Comparison of ENCODE assay signal across 23 cellular contexts in genomic region chr20:62400021-62400420, GRCh38. TPM values are rescaled to one million over a fixed set of nuclear protein-coding genes. Genes with fewer than 3 reads are reported as not detected.
DNase-seq lines count a peak whose midpoint lies in the region; ATAC-seq, FAIRE-seq and TF ChIP-seq lines count a peak whose summit lies in the region.
"Had no signal": no experiment of that assay in that cellular context is flagged by ENCODE, and none has a peak within 500 bp of the region (broad histone marks: within the 10 kb centered on the region; RNA-seq: fewer than 3 reads in every experiment).

No MANE protein-coding gene starts in this region.

- POLR2A ChIA-PET in HepG2 (lab: Yijun Ruan, JAX) = interaction anchor here (0.9 to 2.6 kb wide), 3 partner anchors 9 to 14 kb away, joined by 3 to 9 read pairs (median 3); partner anchors contain the start of gene RPS21

- H3K4me3 ChIP-seq in HepG2 (replicated peaks in 1 of 3; ENCODE audit: insufficient read depth in 1 of 3, low read depth in 2 of 3, low read length in 3 of 3) (no peak overlapping the region), right lobe of liver (no peak overlapping the region), aorta (ENCODE audit: low read length in 2 of 2) (no peak overlapping the region)
- H3K4me3 ChIP-seq: GM12878, GM23338, SK-N-MC had no signal

- no peak for TF ChIP-seq EP300 in HepG2 (IDR thresholded peaks at IDR 0.05; ENCODE audit: low read depth in 2 of 2, low read length in 2 of 2)
- no peak for TF ChIP-seq EP300 in HepG2 (CRISPR knock-in tag; IDR thresholded peaks at IDR 0.05; ENCODE audit: borderline replicate concordance)

- FAIRE-seq in HepG2 (lab: Jason Lieb, UNC) (no peak), HTR-8/SVneo (lab: Jason Lieb, UNC) (peak; percentile 68)
- FAIRE-seq: GM12878 had no signal

- no peak for TF ChIP-seq CTCF in HepG2 (CRISPR knock-in tag; IDR thresholded peaks at IDR 0.05)
- no peak for TF ChIP-seq CTCF in right lobe of liver (IDR thresholded peaks at IDR 0.05)

- H3K27me3 ChIP-seq in HepG2 (ENCODE audit: control insufficient read depth in 1 of 2, insufficient read depth in 2 of 2, low read length in 2 of 2) = no peaks in the 10 kb centered on the region
- H3K27me3 ChIP-seq in right lobe of liver = no peaks in the 10 kb centered on the region
- no peaks in the 10 kb centered on the region for H3K27me3 ChIP-seq in aorta (ENCODE audit: control insufficient read depth in 1 of 2, insufficient read depth in 2 of 2, low read length in 1 of 2)

- TF ChIP-seq RAD21 in HepG2 (CRISPR knock-in tag; IDR thresholded peaks at IDR 0.05) = no peak

- no peak overlapping the region for H3K9ac ChIP-seq in HepG2 (ENCODE audit: insufficient read depth, low read depth, low read length)
- H3K9ac ChIP-seq: KMS-11 had no signal

- no peak overlapping the region for H3K4me3 Mint-ChIP-seq in stimulated activated effector memory CD8-positive, alpha-beta T cell treated with anti-CD3 and anti-CD28 coated beads, Interleukin-12 subunit alpha, Interleukin-12 subunit beta, amount 100 ng/mL, for 72 hours
- H3K4me3 Mint-ChIP-seq: GM23338 had no signal

- H3K4me1 ChIP-seq in HepG2 (ENCODE audit: insufficient read depth, low read length) (peaks cover 13% of the 10 kb centered on the region), right lobe of liver (no peaks in the 10 kb centered on the region), aorta (ENCODE audit: control insufficient read depth in 1 of 2, insufficient read depth in 2 of 2, low read length in 2 of 2) (no peaks in the 10 kb centered on the region)

- DNase-seq in HepG2 (ENCODE audit: low spot score) (no peak), right lobe of liver (no peak), HTR-8/SVneo (ENCODE audit: insufficient read length, low spot score) (no peak), NCI-H774 (lab: John Stamatoyannopoulos, UW) (peak; percentile 35), aorta (no peak)
- DNase-seq in stimulated activated effector memory CD8-positive, alpha-beta T cell treated with anti-CD3 and anti-CD28 coated beads, Interleukin-12 subunit alpha, Interleukin-12 subunit beta, amount 100 ng/mL, for 72 hours (ENCODE audit: low spot score in 2 of 2) = no peak
- DNase-seq: C1 segment of cervical spinal cord, DMS79, NCI-H1092, NCI-H2107, NCI-H69, OCI-M1, RPMI8226, T-helper 1 cell had no signal

- H3K27ac ChIP-seq in HepG2 (ENCODE audit: extremely low read length, insufficient read depth, low read length) = no peak overlapping the region
- H3K27ac ChIP-seq in right lobe of liver = no peak overlapping the region
- H3K27ac ChIP-seq in aorta (ENCODE audit: low read depth in 1 of 2, low read length in 2 of 2) = no peak overlapping the region
- H3K27ac ChIP-seq: KMS-11, SK-N-MC, VCaP had no signal

- H3K4me2 ChIP-seq in HepG2 (ENCODE audit: low read depth, low read length) = no peak overlapping the region
- H3K4me2 ChIP-seq: GM23338, KMS-11 had no signal

- no peaks in the 10 kb centered on the region for H3K9me3 ChIP-seq in HepG2 (ENCODE audit: low read length)
- H3K9me3 ChIP-seq in right lobe of liver = no peaks in the 10 kb centered on the region
- H3K9me3 ChIP-seq in aorta (ENCODE audit: control insufficient read depth, low read length) = no peaks in the 10 kb centered on the region

- H4K20me1 ChIP-seq in HepG2 (ENCODE audit: insufficient read depth, low read length) = no peaks in the 10 kb centered on the region; the same call in 1 of the 2 replicates

- 89% methylated on average over 7 of the region's 7 CpGs for WGBS in HepG2 (ENCODE audit: low lambda C conversion rate)
- 75% methylated on average over 2 of the region's 7 CpGs for WGBS in right lobe of liver (ENCODE audit: insufficient coverage, low coverage, low lambda C conversion rate, missing lambda C conversion rate)
- WGBS in aorta, 2 donors = 81 to 83% methylated on average over 7 of the region's 7 CpGs

- TF ChIP-seq POLR2A in HepG2 (IDR thresholded peaks at IDR 0.05; ENCODE audit: insufficient read depth in 1 of 2, low read depth in 2 of 2, low read length in 2 of 2) (no peak), right lobe of liver (IDR thresholded peaks at IDR 0.05) (no peak)

- H3K27ac Mint-ChIP-seq in stimulated activated effector memory CD8-positive, alpha-beta T cell treated with anti-CD3 and anti-CD28 coated beads, Interleukin-12 subunit alpha, Interleukin-12 subunit beta, amount 100 ng/mL, for 72 hours = peak overlapping the region; percentile 79
- H3K27ac Mint-ChIP-seq: GM23338 had no signal

- H3K79me2 ChIP-seq in HepG2 (ENCODE audit: insufficient read depth, low read length) = peaks cover 2% of the 10 kb centered on the region

- intact Hi-C loops in HepG2 (cut with micrococcal nuclease; ENCODE audit: unreplicated experiment) (no loop called here), right lobe of liver (cut with DNase I) (no loop called here), aorta (cut with DNase I) (loop anchor here in 1 of 2 donors (10.0 kb wide), 1 partner anchor 225 kb away; no protein-coding TSS in a partner anchor)

- CTCF ChIA-PET in HepG2 (lab: Yijun Ruan, JAX; ENCODE audit: low intra/inter-chr PET ratio, low total read pairs) = no interaction called here

- peaks cover 2 to 19% of the 10 kb centered on the region in 2 experiments; a peak in 3 of 5 replicates for H3K36me3 ChIP-seq in HepG2 (replicated peaks in 1 of 2; ENCODE audit: control insufficient read depth in 1 of 2, insufficient read depth in 2 of 2, low read length in 2 of 2)
- no peaks in the 10 kb centered on the region for H3K36me3 ChIP-seq in right lobe of liver
- no peaks in the 10 kb centered on the region for H3K36me3 ChIP-seq in aorta (ENCODE audit: control insufficient read depth in 1 of 2, insufficient read depth in 2 of 2, low read length in 1 of 2)

- H3K4me1 Mint-ChIP-seq in stimulated activated effector memory CD8-positive, alpha-beta T cell treated with anti-CD3 and anti-CD28 coated beads, Interleukin-12 subunit alpha, Interleukin-12 subunit beta, amount 100 ng/mL, for 72 hours = peaks cover 26% of the 10 kb centered on the region

- in situ Hi-C loops in HepG2 (cut with HindIII; ENCODE audit: extremely low pct_ligation_motif_present, low pct_unique_long_range_greater_than_20kb) = no loop called here

- BruUV-seq in HepG2 (replicated peaks; lab: Mats Ljungman, UMichigan) = no TSS peak

- no peaks in the 10 kb centered on the region for H3K9me3 Mint-ChIP-seq in stimulated activated effector memory CD8-positive, alpha-beta T cell treated with anti-CD3 and anti-CD28 coated beads, Interleukin-12 subunit alpha, Interleukin-12 subunit beta, amount 100 ng/mL, for 72 hours

- ATAC-seq in HepG2 (no peak), right lobe of liver (no peak), HG02798 (IDR thresholded peaks at IDR 0.05; ENCODE audit: poor library complexity, unreplicated experiment) (no peak), GM18517 (IDR thresholded peaks at IDR 0.05; ENCODE audit: unreplicated experiment) (no peak), aorta (ENCODE audit: low FRiP score) (no peak)
- no peak for ATAC-seq in stimulated activated effector memory CD8-positive, alpha-beta T cell treated with anti-CD3 and anti-CD28 coated beads, Interleukin-12 subunit alpha, Interleukin-12 subunit beta, amount 100 ng/mL, for 72 hours
- ATAC-seq: GM12878, GM23338 had no signal

- peaks cover 13% of the 10 kb centered on the region for H3K36me3 Mint-ChIP-seq in stimulated activated effector memory CD8-positive, alpha-beta T cell treated with anti-CD3 and anti-CD28 coated beads, Interleukin-12 subunit alpha, Interleukin-12 subunit beta, amount 100 ng/mL, for 72 hours

- no peak overlapping the region for H2AFZ ChIP-seq in HepG2 (ENCODE audit: low read length)
- H2AFZ ChIP-seq: GM23338 had no signal

RNA-seq across cellular contexts. Expression of gene CABLES2, which starts 7.1 kb away (rescaled TPM):
- total RNA-seq in HepG2 (2016; rRNA removed; fragmentation: Illumina TruSeq; extraction: Trizol) (9.7 and 10.2 TPM in 2 replicates), right lobe of liver (1 to 10 TPM; 1.4 to 2.9 (median 2.5) TPM), aorta (1 to 10 TPM; 3.0 to 4.2 TPM)
- total RNA-seq in HepG2 (2016; cell fraction: cytosol; rRNA removed; fragmentation: Illumina TruSeq; extraction: Trizol; ENCODE audit: low read depth) = 3.4 and 4.0 TPM in 2 replicates
- 9.2 and 9.3 TPM in 2 replicates for total RNA-seq in HepG2 (2016; cell fraction: insoluble cytoplasmic fraction; rRNA removed; fragmentation: Illumina TruSeq; extraction: Trizol)
- 13.2 and 14.3 TPM in 2 replicates for total RNA-seq in HepG2 (2016; cell fraction: membrane; rRNA removed; fragmentation: Illumina TruSeq; extraction: Trizol)
- 5.6 and 7.3 TPM in 2 replicates for total RNA-seq in HepG2 (2016; cell fraction: nucleus; rRNA removed; fragmentation: Illumina TruSeq; extraction: Trizol)
- polyA plus RNA-seq in HepG2 (2011; rRNA removed) (5.2 and 5.9 TPM in 2 replicates), aorta (1 to 10 TPM; 1.8 to 2.1 TPM)
- polyA plus RNA-seq in HepG2 (2011; cell fraction: cytosol; rRNA removed) = 4.8 and 5.4 TPM in 2 replicates
- 6.8 and 7.6 TPM in 2 replicates for polyA plus RNA-seq in HepG2 (2011; cell fraction: nucleus; rRNA removed)
- polyA plus RNA-seq in HepG2 (2012) = 4.7 and 5.4 TPM in 2 replicates
- 7.5 and 8.3 TPM in 2 replicates for polyA plus RNA-seq in HepG2 (2016; cell fraction: cytosol; fragmentation: Illumina TruSeq; extraction: Trizol; ENCODE audit: low read depth)
- polyA plus RNA-seq in HepG2 (2016; cell fraction: insoluble cytoplasmic fraction; fragmentation: Illumina TruSeq; extraction: Trizol; ENCODE audit: low read depth) = 20.6 and 26.7 TPM in 2 replicates
- polyA plus RNA-seq in HepG2 (2016; cell fraction: membrane; fragmentation: Illumina TruSeq; extraction: Trizol; ENCODE audit: low read depth) = 20.0 and 22.1 TPM in 2 replicates
- 18.8 and 19.3 TPM in 2 replicates for polyA plus RNA-seq in HepG2 (2016; cell fraction: nucleus; fragmentation: Illumina TruSeq; extraction: Trizol; ENCODE audit: insufficient read depth, low read depth)
- 5.3 and 6.3 TPM in 2 replicates for polyA minus RNA-seq in HepG2 (2011; rRNA and poly(A)+ RNA removed; ENCODE audit: low replicate concordance)
- polyA minus RNA-seq in HepG2 (2011; cell fraction: cytosol; rRNA and poly(A)+ RNA removed) = 4.9 and 6.3 TPM in 2 replicates
- polyA minus RNA-seq in HepG2 (2011; cell fraction: nucleus; rRNA and poly(A)+ RNA removed) = 4.8 and 5.2 TPM in 2 replicates

RNA-seq across cellular contexts. Expression of gene RPS21, which starts 13.1 kb away (rescaled TPM):
- total RNA-seq in HepG2 (2016; rRNA removed; fragmentation: Illumina TruSeq; extraction: Trizol) (2,584 and 2,647 TPM in 2 replicates), right lobe of liver (100 to 1,000 TPM; 339 to 696 (median 413) TPM), aorta (1,000 to 10,000 TPM in 1 of 2 donors, 100 to 1,000 TPM in 1; 965 to 1,002 TPM)
- 3,497 and 3,511 TPM in 2 replicates for total RNA-seq in HepG2 (2016; cell fraction: cytosol; rRNA removed; fragmentation: Illumina TruSeq; extraction: Trizol; ENCODE audit: low read depth)
- 2,606 and 2,768 TPM in 2 replicates for total RNA-seq in HepG2 (2016; cell fraction: insoluble cytoplasmic fraction; rRNA removed; fragmentation: Illumina TruSeq; extraction: Trizol)
- total RNA-seq in HepG2 (2016; cell fraction: membrane; rRNA removed; fragmentation: Illumina TruSeq; extraction: Trizol) = 4,939 and 5,761 TPM in 2 replicates
- 1,156 and 1,166 TPM in 2 replicates for total RNA-seq in HepG2 (2016; cell fraction: nucleus; rRNA removed; fragmentation: Illumina TruSeq; extraction: Trizol)
- polyA plus RNA-seq in HepG2 (2011; rRNA removed) (9,925 and 11,063 TPM in 2 replicates), aorta (1,000 to 10,000 TPM; 4,520 to 6,824 TPM)
- 11,031 and 15,081 TPM in 2 replicates for polyA plus RNA-seq in HepG2 (2011; cell fraction: cytosol; rRNA removed)
- polyA plus RNA-seq in HepG2 (2011; cell fraction: nucleus; rRNA removed) = 5,156 and 5,267 TPM in 2 replicates
- 6,658 and 8,852 TPM in 2 replicates for polyA plus RNA-seq in HepG2 (2012)
- polyA plus RNA-seq in HepG2 (2016; cell fraction: cytosol; fragmentation: Illumina TruSeq; extraction: Trizol; ENCODE audit: low read depth) = 5,362 and 5,590 TPM in 2 replicates
- polyA plus RNA-seq in HepG2 (2016; cell fraction: insoluble cytoplasmic fraction; fragmentation: Illumina TruSeq; extraction: Trizol; ENCODE audit: low read depth) = 3,197 and 3,428 TPM in 2 replicates
- polyA plus RNA-seq in HepG2 (2016; cell fraction: membrane; fragmentation: Illumina TruSeq; extraction: Trizol; ENCODE audit: low read depth) = 5,998 and 6,820 TPM in 2 replicates
- polyA plus RNA-seq in HepG2 (2016; cell fraction: nucleus; fragmentation: Illumina TruSeq; extraction: Trizol; ENCODE audit: insufficient read depth, low read depth) = 2,753 and 2,989 TPM in 2 replicates
- polyA minus RNA-seq in HepG2 (2011; rRNA and poly(A)+ RNA removed; ENCODE audit: low replicate concordance) = 2,340 and 3,999 TPM in 2 replicates
- polyA minus RNA-seq in HepG2 (2011; cell fraction: cytosol; rRNA and poly(A)+ RNA removed) = 1,154 and 1,167 TPM in 2 replicates
- 809 and 896 TPM in 2 replicates for polyA minus RNA-seq in HepG2 (2011; cell fraction: nucleus; rRNA and poly(A)+ RNA removed)

RNA-seq across cellular contexts. Expression of gene RBBP8NL, which starts 27.3 kb away (rescaled TPM):
- 0.46 and 0.86 TPM in 2 replicates for total RNA-seq in HepG2 (2016; rRNA removed; fragmentation: Illumina TruSeq; extraction: Trizol)
- 0.30 and 0.62 TPM in 2 replicates for total RNA-seq in HepG2 (2016; cell fraction: cytosol; rRNA removed; fragmentation: Illumina TruSeq; extraction: Trizol; ENCODE audit: low read depth)
- total RNA-seq in HepG2 (2016; cell fraction: insoluble cytoplasmic fraction; rRNA removed; fragmentation: Illumina TruSeq; extraction: Trizol) = 0.65 and 0.76 TPM in 2 replicates
- total RNA-seq in HepG2 (2016; cell fraction: membrane; rRNA removed; fragmentation: Illumina TruSeq; extraction: Trizol) = 0.52 and 0.65 TPM in 2 replicates
- 0.78 and 0.81 TPM in 2 replicates for total RNA-seq in HepG2 (2016; cell fraction: nucleus; rRNA removed; fragmentation: Illumina TruSeq; extraction: Trizol)
- 0.69 and 0.82 TPM in 2 replicates for polyA plus RNA-seq in HepG2 (2011; rRNA removed)
- polyA plus RNA-seq in HepG2 (2011; cell fraction: cytosol; rRNA removed) = 0.46 and 0.94 TPM in 2 replicates
- 1.1 and 1.2 TPM in 2 replicates for polyA plus RNA-seq in HepG2 (2011; cell fraction: nucleus; rRNA removed)
- 0.24 and 0.42 TPM in 2 replicates for polyA plus RNA-seq in HepG2 (2012)
- 0.52 and 0.54 TPM in 2 replicates for polyA plus RNA-seq in HepG2 (2016; cell fraction: cytosol; fragmentation: Illumina TruSeq; extraction: Trizol; ENCODE audit: low read depth)
- polyA plus RNA-seq in HepG2 (2016; cell fraction: insoluble cytoplasmic fraction; fragmentation: Illumina TruSeq; extraction: Trizol; ENCODE audit: low read depth) = 0.67 and 0.91 TPM in 2 replicates
- 0.51 and 0.60 TPM in 2 replicates for polyA plus RNA-seq in HepG2 (2016; cell fraction: membrane; fragmentation: Illumina TruSeq; extraction: Trizol; ENCODE audit: low read depth)
- 0.97 and 1.1 TPM in 2 replicates for polyA plus RNA-seq in HepG2 (2016; cell fraction: nucleus; fragmentation: Illumina TruSeq; extraction: Trizol; ENCODE audit: insufficient read depth, low read depth)
- 0.40 TPM in 1 of 2 replicates, not detected in the other for polyA minus RNA-seq in HepG2 (2011; rRNA and poly(A)+ RNA removed; ENCODE audit: low replicate concordance)
- polyA minus RNA-seq in HepG2 (2011; cell fraction: cytosol; rRNA and poly(A)+ RNA removed) = 0.40 TPM in 1 of 2 replicates, not detected in the other
- polyA minus RNA-seq in HepG2 (2011; cell fraction: nucleus; rRNA and poly(A)+ RNA removed) = 0.26 and 0.75 TPM in 2 replicates
- total RNA-seq in right lobe of liver = not detected
- total RNA-seq in aorta = not detected
- polyA plus RNA-seq in aorta = 1 to 10 TPM in 1 of 2 donors, not detected in 1; 1.6 TPM
- total RNA-seq: G401, GM12878, MCF 10A had no signal
- polyA plus RNA-seq: GM12878 had no signal

RNA-seq across cellular contexts. Expression of gene LAMA5, which starts 32.9 kb away (rescaled TPM):
- total RNA-seq in HepG2 (2016; rRNA removed; fragmentation: Illumina TruSeq; extraction: Trizol) (28.5 and 44.7 TPM in 2 replicates), right lobe of liver (10 to 100 TPM; 30.3 to 80.8 (median 47.1) TPM), aorta (100 to 1,000 TPM; 361 to 395 TPM)
- 32.2 and 40.1 TPM in 2 replicates for total RNA-seq in HepG2 (2016; cell fraction: cytosol; rRNA removed; fragmentation: Illumina TruSeq; extraction: Trizol; ENCODE audit: low read depth)
- 24.0 and 53.5 TPM in 2 replicates for total RNA-seq in HepG2 (2016; cell fraction: insoluble cytoplasmic fraction; rRNA removed; fragmentation: Illumina TruSeq; extraction: Trizol)
- 23.5 and 24.2 TPM in 2 replicates for total RNA-seq in HepG2 (2016; cell fraction: membrane; rRNA removed; fragmentation: Illumina TruSeq; extraction: Trizol)
- 108 and 131 TPM in 2 replicates for total RNA-seq in HepG2 (2016; cell fraction: nucleus; rRNA removed; fragmentation: Illumina TruSeq; extraction: Trizol)
- polyA plus RNA-seq in HepG2 (2011; rRNA removed) (21.0 and 22.7 TPM in 2 replicates), aorta (100 to 1,000 TPM in 1 of 2 donors, 10 to 100 TPM in 1; 52.2 to 345 TPM)
- 9.5 and 17.6 TPM in 2 replicates for polyA plus RNA-seq in HepG2 (2011; cell fraction: cytosol; rRNA removed)
- polyA plus RNA-seq in HepG2 (2011; cell fraction: nucleus; rRNA removed) = 504 and 754 TPM in 2 replicates
- 96.2 and 135 TPM in 2 replicates for polyA plus RNA-seq in HepG2 (2012)
- polyA plus RNA-seq in HepG2 (2016; cell fraction: cytosol; fragmentation: Illumina TruSeq; extraction: Trizol; ENCODE audit: low read depth) = 12.5 and 12.7 TPM in 2 replicates
- 34.3 and 49.3 TPM in 2 replicates for polyA plus RNA-seq in HepG2 (2016; cell fraction: insoluble cytoplasmic fraction; fragmentation: Illumina TruSeq; extraction: Trizol; ENCODE audit: low read depth)
- 14.2 and 17.2 TPM in 2 replicates for polyA plus RNA-seq in HepG2 (2016; cell fraction: membrane; fragmentation: Illumina TruSeq; extraction: Trizol; ENCODE audit: low read depth)
- polyA plus RNA-seq in HepG2 (2016; cell fraction: nucleus; fragmentation: Illumina TruSeq; extraction: Trizol; ENCODE audit: insufficient read depth, low read depth) = 598 and 620 TPM in 2 replicates
- 26.2 and 35.7 TPM in 2 replicates for polyA minus RNA-seq in HepG2 (2011; rRNA and poly(A)+ RNA removed; ENCODE audit: low replicate concordance)
- polyA minus RNA-seq in HepG2 (2011; cell fraction: cytosol; rRNA and poly(A)+ RNA removed) = 23.2 and 27.1 TPM in 2 replicates
- 70.0 and 71.2 TPM in 2 replicates for polyA minus RNA-seq in HepG2 (2011; cell fraction: nucleus; rRNA and poly(A)+ RNA removed)
